8 cellular contexts compared by ENCODE assay signal in genomic region chr5:154937186-154937717, GRCh38. TPM values are rescaled to one million over a fixed set of nuclear protein-coding genes. Genes with fewer than 3 reads are reported as not detected.
A peak's percentile ranks its signal among the peaks of the same experiment; 100 is the strongest.
DNase-seq lines count a peak whose midpoint lies in the region; ATAC-seq and TF ChIP-seq lines count a peak whose summit lies in the region.

No MANE protein-coding gene starts in this region.

- DNase-seq in DMS53 (lab: John Stamatoyannopoulos, UW), result peak; percentile 35
- no peak for DNase-seq in DMS53 treated with DMSO at 0.1 percent for 48 hours (lab: John Stamatoyannopoulos, UW; ENCODE audit: unreplicated experiment)
- no peak for DNase-seq in right cardiac atrium
- no peak for DNase-seq in spleen
- no peak for DNase-seq in caudate nucleus (lab: John Stamatoyannopoulos, UW)
- no peak for DNase-seq in GF-D8 (lab: John Stamatoyannopoulos, UW)

- H3K4me1 ChIP-seq in right cardiac atrium (ENCODE audit: control insufficient read depth, insufficient read depth, low read length) (peaks cover 7% of the 10 kb centered on the region), spleen (peaks cover 22 to 65% (median 40%) of the 10 kb centered on the region in 6 donors)

- TF ChIP-seq CTCF in VCaP (conservative IDR thresholded peaks at IDR 0.05) (no peak), spleen (IDR thresholded peaks at IDR 0.05 in 8 of 11, conservative IDR thresholded peaks at IDR 0.05 in 3 of 11) (no peak)

- ATAC-seq in right cardiac atrium, result no peak
- ATAC-seq in HG02678 (IDR thresholded peaks at IDR 0.05; ENCODE audit: unreplicated experiment), result no peak

- H3K4me3 ChIP-seq in right cardiac atrium (ENCODE audit: low read length), result peak overlapping the region; percentile 70
- peak overlapping the region; percentile 61 to 97 (median 84) for H3K4me3 ChIP-seq in spleen

- no peak for TF ChIP-seq POLR2A in spleen (IDR thresholded peaks at IDR 0.05)

- intact Hi-C loops in right cardiac atrium (cut with DNase I) (no loop called here), spleen (cut with DNase I; ENCODE audit: low total_unique reads) (loop anchor here (10.0 kb wide), 1 partner anchor 72 kb away; no protein-coding TSS in a partner anchor)

- WGBS in right cardiac atrium, result 15% methylated on average over 11 of the region's 11 CpGs
- WGBS in spleen, 5 donors, result 26 to 38% (median 34%) methylated on average over 10 to 11 of the region's 11 CpGs

- peaks cover 0 to 37% (median 7%) of the 10 kb centered on the region in 6 donors for H3K36me3 ChIP-seq in spleen

- H3K27ac ChIP-seq in VCaP (peak overlapping the region; percentile 73), right cardiac atrium (ENCODE audit: low read length) (no peak overlapping the region), spleen (peak overlapping the region in 7 of 8 donors; percentile 51 to 83 (median 73)), caudate nucleus (ENCODE audit: low read depth, low read length) (no peak overlapping the region)

- H3K9me3 ChIP-seq in right cardiac atrium (ENCODE audit: control insufficient read depth, low read length) (no peaks in the 10 kb centered on the region), spleen (no peaks in the 10 kb centered on the region)

- H3K27me3 ChIP-seq in right cardiac atrium (ENCODE audit: control insufficient read depth, insufficient read depth), result no peaks in the 10 kb centered on the region
- no peaks in the 10 kb centered on the region for H3K27me3 ChIP-seq in spleen (replicated peaks in 1 of 7)

RNA-seq across cellular contexts. Expression of gene GEMIN5, which starts 0.8 kb away (rescaled TPM):
- 10 to 100 TPM; 13.2 to 14.4 (median 13.9) TPM for total RNA-seq in right cardiac atrium
- 5.1 TPM for polyA plus RNA-seq in right cardiac atrium
- total RNA-seq in spleen, result 10 to 100 TPM; 11.5 to 16.1 (median 14.9) TPM
- polyA plus RNA-seq in spleen, result 1 to 10 TPM; 3.2 to 4.9 (median 3.7) TPM

RNA-seq across cellular contexts. Expression of gene MRPL22, which starts 3.6 kb away (rescaled TPM):
- total RNA-seq in right cardiac atrium (10 to 100 TPM; 51.5 to 69.7 (median 59.1) TPM), spleen (10 to 100 TPM; 11.8 to 37.9 (median 31.5) TPM)
- polyA plus RNA-seq in right cardiac atrium (87.4 TPM), spleen (10 to 100 TPM; 37.3 to 55.0 (median 47.4) TPM)

Comparison
In these comparisons a context has a peak if more than half of its experiments do, and no peak if none do; other contexts are left out.
1. H3K27ac ChIP-seq: peak in VCaP (single experiment) and spleen (7 of 8); none in right cardiac atrium (single experiment) and caudate nucleus (single experiment).